ENCODE assay signal across 8 cellular contexts in the genomic region with DNA sequence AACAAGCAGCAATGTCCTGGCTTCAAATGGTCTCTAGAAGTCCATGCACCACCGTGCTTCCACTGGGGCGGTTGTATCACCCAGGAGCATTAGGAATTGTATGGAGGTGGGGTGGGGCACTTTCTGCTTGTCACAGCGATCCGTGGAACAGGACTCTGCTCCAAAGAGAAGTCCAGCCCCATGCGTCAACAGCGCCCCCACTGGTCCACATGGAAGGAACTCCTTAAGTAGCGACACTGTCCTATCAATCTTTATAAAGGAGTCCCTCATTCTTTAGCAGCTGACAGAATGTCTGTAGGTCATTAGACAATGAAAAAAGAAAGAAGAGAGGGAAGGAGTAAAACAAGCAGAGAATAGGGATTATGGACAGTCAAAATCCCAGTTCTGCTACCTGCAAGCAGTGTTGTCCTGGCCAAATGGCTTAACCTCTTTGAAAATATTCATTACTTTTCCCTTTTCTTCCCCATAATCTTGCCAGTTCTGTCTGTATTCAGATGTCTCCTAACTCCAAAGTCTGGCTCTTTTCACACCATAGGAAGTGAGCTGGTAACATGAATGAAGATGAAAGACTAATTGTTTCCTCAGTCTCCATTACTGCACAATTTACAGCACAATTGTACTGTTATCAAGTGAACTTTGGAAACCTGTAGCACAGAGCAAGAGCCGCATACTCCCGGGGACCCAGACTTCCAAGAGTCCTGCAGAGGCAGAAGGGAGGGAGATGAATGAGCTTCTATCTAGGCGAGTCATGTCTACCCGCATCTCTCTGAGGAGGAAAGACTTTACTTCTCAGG. TPM values are rescaled to one million over a fixed set of nuclear protein-coding genes. Genes with fewer than 3 reads are reported as not detected.
A peak's percentile ranks its signal among the peaks of the same experiment; 100 is the strongest.
DNase-seq lines count a peak whose midpoint lies in the region; ATAC-seq, FAIRE-seq and TF ChIP-seq lines count a peak whose summit lies in the region.

No MANE protein-coding gene starts in this region.

- TF ChIP-seq POLR2A in A549 (IDR thresholded peaks at IDR 0.05; ENCODE audit: low read length): no peak
- TF ChIP-seq POLR2A in H54 (IDR thresholded peaks at IDR 0.05; ENCODE audit: low read depth, low read length): no peak

- no peak overlapping the region for H3K4me3 ChIP-seq in A549
- no peak overlapping the region for H3K4me3 ChIP-seq in right atrium auricular region

- H3K4me1 ChIP-seq in A549 (peaks cover 78% of the 10 kb centered on the region), right atrium auricular region (peaks cover 0 to 94% of the 10 kb centered on the region in 2 donors)

- ATAC-seq in A549: peak; percentile 66 to 80
- peak; percentile 94 for ATAC-seq in WTC11
- ATAC-seq in stimulated activated naive B cell treated with anti-CD40 and anti-IgM and Interleukin-4, amounts not matched to agents 10 μg/mL and 1 μg/mL and 100 μg/mL, for 72 hours (replicated peaks): no peak

- H3K4me1 Mint-ChIP-seq in WTC11: peaks cover 55% of the 10 kb centered on the region
- peaks cover 34 to 94% of the 10 kb centered on the region in 2 donors for H3K4me1 Mint-ChIP-seq in stimulated activated naive B cell treated with anti-CD40 and anti-IgM and Interleukin-4, amounts not matched to agents 10 μg/mL and 1 μg/mL and 100 μg/mL, for 72 hours

- no peak for FAIRE-seq in A549 (lab: Jason Lieb, UNC)
- FAIRE-seq in H54 (lab: Jason Lieb, UNC): peak; percentile 38

- peaks cover 4% of the 10 kb centered on the region for H3K36me3 ChIP-seq in right atrium auricular region

- H3K9me3 ChIP-seq in A549 (peaks cover 6% of the 10 kb centered on the region; the same call in 1 of the 3 replicates), right atrium auricular region (no peaks in the 10 kb centered on the region)

- 22% methylated on average over 11 of the region's 11 CpGs for WGBS in A549 (ENCODE audit: missing lambda C conversion rate)

- TF ChIP-seq CTCF in A549 (IDR thresholded peaks at IDR 0.05) (peak; percentile 72), WTC11 (IDR thresholded peaks at IDR 0.05) (peak; percentile 90), right atrium auricular region (IDR thresholded peaks at IDR 0.05) (peak; percentile 17 to 55)

- H3K9me3 Mint-ChIP-seq in WTC11: peaks cover 14% of the 10 kb centered on the region
- H3K9me3 Mint-ChIP-seq in stimulated activated naive B cell treated with anti-CD40 and anti-IgM and Interleukin-4, amounts not matched to agents 10 μg/mL and 1 μg/mL and 100 μg/mL, for 72 hours: peaks cover 0 to 7% of the 10 kb centered on the region in 2 donors

- peak; percentile 49 to 66; a peak in 4 of 5 replicates for TF ChIP-seq RAD21 in A549 (conservative IDR thresholded peaks at IDR 0.05 in 1 of 2, IDR thresholded peaks at IDR 0.05 in 1 of 2)

- H3K27ac ChIP-seq in A549 (peak overlapping the region; percentile 75 to 81; a peak in 5 of 6 replicates), right atrium auricular region (peak overlapping the region; percentile 18 to 73)

- H3K4me2 ChIP-seq in A549: peak overlapping the region; percentile 84

- POLR2A ChIA-PET in A549 (lab: Yijun Ruan, JAX) (interaction anchor here (0.7 to 1.9 kb wide), 4 partner anchors 9 to 90 kb away, joined by 3 to 10 read pairs (median 3); a partner anchor contains a TSS), WTC11 (lab: Charles Lee) (interaction anchor here (0.9 to 1.6 kb wide), 2 partner anchors 10 to 18 kb away, joined by 3 to 6 read pairs; a partner anchor contains a TSS)

- H3K4me3 Mint-ChIP-seq in WTC11: no peak overlapping the region
- no peak overlapping the region for H3K4me3 Mint-ChIP-seq in stimulated activated naive B cell treated with anti-CD40 and anti-IgM and Interleukin-4, amounts not matched to agents 10 μg/mL and 1 μg/mL and 100 μg/mL, for 72 hours

- TF ChIP-seq EP300 in A549 (IDR thresholded peaks at IDR 0.05): no peak

- CTCF ChIA-PET in A549 (lab: Yijun Ruan, JAX) (interaction anchor here (0.6 to 4.6 kb wide), 17 partner anchors 9 to 504 kb away, joined by 3 to 50 read pairs (median 6); a partner anchor contains a TSS), WTC11 (lab: Charles Lee) (interaction anchor here (0.6 to 2.7 kb wide), 26 partner anchors 9 to 509 kb away, joined by 3 to 25 read pairs (median 4); a partner anchor contains a TSS)

- no peaks in the 10 kb centered on the region for H3K27me3 ChIP-seq in right atrium auricular region

- DNase-seq in A549 (ENCODE audit: low read depth in 1 of 2, low spot score in 1 of 2) (peak in 1 of 2 experiments; percentile 86), H54 (ENCODE audit: insufficient read length, low spot score) (no peak), WTC11 (ENCODE audit: low spot score) (peak; percentile 86), right atrium auricular region (ENCODE audit: low spot score) (no peak), AML-193 (lab: John Stamatoyannopoulos, UW) (no peak), NCI-H1436 (lab: John Stamatoyannopoulos, UW) (no peak), NCI-H1092 (lab: John Stamatoyannopoulos, UW) (no peak)
- DNase-seq in stimulated activated naive B cell treated with anti-CD40 and anti-IgM and Interleukin-4, amounts not matched to agents 10 μg/mL and 1 μg/mL and 100 μg/mL, for 72 hours: no peak

- H3K27me3 Mint-ChIP-seq in WTC11 (ENCODE audit: low read depth): no peaks in the 10 kb centered on the region
- H3K27me3 Mint-ChIP-seq in stimulated activated naive B cell treated with anti-CD40 and anti-IgM and Interleukin-4, amounts not matched to agents 10 μg/mL and 1 μg/mL and 100 μg/mL, for 72 hours: no peaks in the 10 kb centered on the region

- H3K27ac Mint-ChIP-seq in WTC11: peak overlapping the region; percentile 86
- peak overlapping the region; percentile 20 for H3K27ac Mint-ChIP-seq in stimulated activated naive B cell treated with anti-CD40 and anti-IgM and Interleukin-4, amounts not matched to agents 10 μg/mL and 1 μg/mL and 100 μg/mL, for 72 hours

- peaks cover 18% of the 10 kb centered on the region for H3K36me3 Mint-ChIP-seq in WTC11
- H3K36me3 Mint-ChIP-seq in stimulated activated naive B cell treated with anti-CD40 and anti-IgM and Interleukin-4, amounts not matched to agents 10 μg/mL and 1 μg/mL and 100 μg/mL, for 72 hours: peaks cover 28 to 52% of the 10 kb centered on the region in 2 donors

TF ChIP-seq in A549, 52 proteins besides CTCF, POLR2A, EP300 and RAD21:
- TF ChIP-seq POLR2AphosphoS2 (conservative IDR thresholded peaks at IDR 0.05; ENCODE audit: low read length): peak; percentile 84; the same call in 1 of the 2 replicates
- TF ChIP-seq FOSL2 (IDR thresholded peaks at IDR 0.05): no peak
- TF ChIP-seq FOSL2 (CRISPR knock-in tag; IDR thresholded peaks at IDR 0.05): no peak
- TF ChIP-seq, protein P1, sequence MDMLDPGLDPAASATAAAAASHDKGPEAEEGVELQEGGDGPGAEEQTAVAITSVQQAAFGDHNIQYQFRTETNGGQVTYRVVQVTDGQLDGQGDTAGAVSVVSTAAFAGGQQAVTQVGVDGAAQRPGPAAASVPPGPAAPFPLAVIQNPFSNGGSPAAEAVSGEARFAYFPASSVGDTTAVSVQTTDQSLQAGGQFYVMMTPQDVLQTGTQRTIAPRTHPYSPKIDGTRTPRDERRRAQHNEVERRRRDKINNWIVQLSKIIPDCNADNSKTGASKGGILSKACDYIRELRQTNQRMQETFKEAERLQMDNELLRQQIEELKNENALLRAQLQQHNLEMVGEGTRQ (IDR thresholded peaks at IDR 0.05): no peak
- TF ChIP-seq, protein P2, sequence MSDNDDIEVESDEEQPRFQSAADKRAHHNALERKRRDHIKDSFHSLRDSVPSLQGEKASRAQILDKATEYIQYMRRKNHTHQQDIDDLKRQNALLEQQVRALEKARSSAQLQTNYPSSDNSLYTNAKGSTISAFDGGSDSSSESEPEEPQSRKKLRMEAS (IDR thresholded peaks at IDR 0.05): peak; percentile 43; the same call in 1 of the 2 replicates

TF ChIP-seq in WTC11, 78 proteins besides CTCF, POLR2A, EP300 and RAD21:
- no peak for TF ChIP-seq ZNF423 (CRISPR knock-in tag; IDR thresholded peaks at IDR 0.05)
- TF ChIP-seq FOXJ3 (CRISPR knock-in tag; IDR thresholded peaks at IDR 0.05; ENCODE audit: borderline replicate concordance): no peak
- no peak for TF ChIP-seq JAZF1 (CRISPR knock-in tag; IDR thresholded peaks at IDR 0.05)
- TF ChIP-seq, protein P3, sequence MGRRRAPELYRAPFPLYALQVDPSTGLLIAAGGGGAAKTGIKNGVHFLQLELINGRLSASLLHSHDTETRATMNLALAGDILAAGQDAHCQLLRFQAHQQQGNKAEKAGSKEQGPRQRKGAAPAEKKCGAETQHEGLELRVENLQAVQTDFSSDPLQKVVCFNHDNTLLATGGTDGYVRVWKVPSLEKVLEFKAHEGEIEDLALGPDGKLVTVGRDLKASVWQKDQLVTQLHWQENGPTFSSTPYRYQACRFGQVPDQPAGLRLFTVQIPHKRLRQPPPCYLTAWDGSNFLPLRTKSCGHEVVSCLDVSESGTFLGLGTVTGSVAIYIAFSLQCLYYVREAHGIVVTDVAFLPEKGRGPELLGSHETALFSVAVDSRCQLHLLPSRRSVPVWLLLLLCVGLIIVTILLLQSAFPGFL (CRISPR knock-in tag; IDR thresholded peaks at IDR 0.05; ENCODE audit: borderline replicate concordance): no peak
- no peak for TF ChIP-seq ZBTB21 (CRISPR knock-in tag; IDR thresholded peaks at IDR 0.05; ENCODE audit: borderline replicate concordance)
- no peak for TF ChIP-seq RORB (CRISPR knock-in tag; IDR thresholded peaks at IDR 0.05)
- no peak for TF ChIP-seq ZNF671 (CRISPR knock-in tag; IDR thresholded peaks at IDR 0.05)
- no peak for TF ChIP-seq JUN (CRISPR knock-in tag; IDR thresholded peaks at IDR 0.05)
- TF ChIP-seq IRF2 (CRISPR knock-in tag; IDR thresholded peaks at IDR 0.05; ENCODE audit: borderline replicate concordance, low read depth): no peak

RNA-seq across cellular contexts. Expression of a gene that starts 9.9 kb away (rescaled TPM):
- polyA plus RNA-seq in A549 (2011; rRNA removed): 146 and 162 TPM in 2 replicates
- 39.8 and 49.5 TPM in 2 replicates for polyA plus RNA-seq in A549 (2012; cell fraction: cytosol; rRNA removed)
- 31.1 and 38.8 TPM in 2 replicates for polyA plus RNA-seq in A549 (2012; cell fraction: nucleus; rRNA removed)
- 61.0 to 65.8 TPM (median 62.0 TPM) in 3 replicates for polyA plus RNA-seq in A549 (2017; fragmentation: RNase III; extraction: RNeasy Plus Mini Kit Qiagen cat#74134 plus additional on column Dnase treatment)
- polyA minus RNA-seq in A549 (2011; rRNA and poly(A)+ RNA removed): 168 and 177 TPM in 2 replicates
- 21.4 to 26.3 TPM (median 22.7 TPM) in 3 replicates for total RNA-seq in WTC11 (2021)
- total RNA-seq in right atrium auricular region: 10 to 100 TPM; 68.2 to 84.1 TPM

RNA-seq across cellular contexts. Expression of a gene that starts 42.0 kb away (rescaled TPM):
- polyA plus RNA-seq in A549 (2011; rRNA removed): 250 and 357 TPM in 2 replicates
- 101 and 131 TPM in 2 replicates for polyA plus RNA-seq in A549 (2012; cell fraction: cytosol; rRNA removed)
- 27.7 and 52.1 TPM in 2 replicates for polyA plus RNA-seq in A549 (2012; cell fraction: nucleus; rRNA removed)
- polyA plus RNA-seq in A549 (2017; fragmentation: RNase III; extraction: RNeasy Plus Mini Kit Qiagen cat#74134 plus additional on column Dnase treatment): 714 to 805 TPM (median 755 TPM) in 3 replicates
- 32.7 and 35.5 TPM in 2 replicates for polyA minus RNA-seq in A549 (2011; rRNA and poly(A)+ RNA removed)
- total RNA-seq in WTC11 (2021): 367 to 406 TPM (median 379 TPM) in 3 replicates
- 10 to 100 TPM; 24.1 to 28.1 TPM for total RNA-seq in right atrium auricular region

Comparison
In these comparisons a context has a peak if more than half of its experiments do, and no peak if none do; other contexts are left out.
1. ATAC-seq: peak in A549 (2 of 2) and WTC11 (single experiment); none in stimulated activated naive B cell treated with anti-CD40 and anti-IgM and Interleukin-4, amounts not matched to agents 10 μg/mL and 1 μg/mL and 100 μg/mL, for 72 hours (0 of 2).
2. CTCF ChIP-seq: peak in every context shown above with its lines; median percentile 90 in WTC11; 72 in A549; 36 in right atrium auricular region.
3. RNA of a gene that starts 42.0 kb away (total RNA-seq): 367 to 406 TPM in WTC11; 24.1 to 28.1 TPM in right atrium auricular region; every median in the first group is over 10 times any median in the second.